23 cellular contexts compared by ENCODE assay signal in the genomic region with DNA sequence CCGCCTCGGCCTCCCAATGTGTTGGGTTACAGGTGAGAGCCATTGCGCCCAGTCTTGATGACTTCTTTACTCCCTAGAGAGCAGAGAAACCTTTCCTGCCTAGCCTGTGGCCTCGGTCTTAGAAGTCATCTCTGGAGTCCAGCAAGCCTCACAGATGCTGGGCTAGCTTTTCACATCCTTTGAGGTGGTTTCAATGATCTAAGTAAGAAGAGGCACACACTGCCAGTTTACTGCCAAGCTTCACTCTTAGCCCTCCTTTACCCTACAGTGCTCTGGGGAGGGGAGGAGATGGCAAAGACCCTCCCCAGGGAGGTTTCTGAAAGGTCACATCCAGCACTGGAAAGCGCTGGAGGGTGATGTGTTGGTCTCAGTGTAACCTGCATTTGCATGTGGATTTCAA.
DNase-seq lines count a peak whose midpoint lies in the region; ATAC-seq and TF ChIP-seq lines count a peak whose summit lies in the region.
"Had no signal": no experiment of that assay in that cellular context is flagged by ENCODE, and none has a peak within 500 bp of the region (broad histone marks: within the 10 kb centered on the region; RNA-seq: fewer than 3 reads in every experiment).

No MANE protein-coding gene starts in this region.

- H3K4me3 ChIP-seq in DND-41 (ENCODE audit: low read depth in 1 of 2, low read length in 2 of 2) (no peak overlapping the region), dorsolateral prefrontal cortex (peak overlapping the region in 11 of 59 donors; percentile 25 to 59 (median 43))
- H3K4me3 ChIP-seq: BLaER1, SJSA1 had no signal

- H3K4me3 Mint-ChIP-seq in stimulated activated effector memory CD8-positive, alpha-beta T cell treated with anti-CD3 and anti-CD28 coated beads, Interleukin-12 subunit alpha, Interleukin-12 subunit beta, amount 100 ng/mL, for 72 hours: no peak overlapping the region
- H3K4me3 Mint-ChIP-seq: CD4-positive, CD25-positive, alpha-beta regulatory T cell; H9; IgD-negative memory B cell had no signal

- H3K4me2 ChIP-seq in DND-41 (ENCODE audit: insufficient read depth, low read length): no peak overlapping the region
- H3K4me2 ChIP-seq: BLaER1, KMS-11 had no signal

- H3K36me3 Mint-ChIP-seq in stimulated activated effector memory CD8-positive, alpha-beta T cell treated with anti-CD3 and anti-CD28 coated beads, Interleukin-12 subunit alpha, Interleukin-12 subunit beta, amount 100 ng/mL, for 72 hours: no peaks in the 10 kb centered on the region
- H3K36me3 Mint-ChIP-seq: CD4-positive, CD25-positive, alpha-beta regulatory T cell; IgD-negative memory B cell had no signal

- H4K20me1 ChIP-seq in DND-41 (ENCODE audit: insufficient read depth, low read length): no peaks in the 10 kb centered on the region
- H4K20me1 ChIP-seq: BLaER1 had no signal

- intact Hi-C loops in dorsolateral prefrontal cortex (cut with DNase I): loop anchor here in 1 of 2 donors (10.0 kb wide), 1 partner anchor 113 kb away; the partner anchor contains the start of gene SIPA1L1

- H3K36me3 ChIP-seq in DND-41 (ENCODE audit: insufficient read depth, low read length): no peaks in the 10 kb centered on the region
- H3K36me3 ChIP-seq: BLaER1, SJSA1 had no signal

- H3K27ac ChIP-seq in DND-41 (ENCODE audit: low read length) (no peak overlapping the region), dorsolateral prefrontal cortex (peak overlapping the region in 58 of 59 donors; percentile 23 to 89 (median 74))
- H3K27ac ChIP-seq: BLaER1, HL-60, KMS-11, SJSA1 had no signal

- no peaks in the 10 kb centered on the region for H3K79me2 ChIP-seq in DND-41 (ENCODE audit: insufficient read depth, low read length)

- H3K4me1 ChIP-seq in DND-41 (ENCODE audit: insufficient read depth, low read length): peaks cover 22% of the 10 kb centered on the region
- H3K4me1 ChIP-seq: SJSA1 had no signal

- no peak overlapping the region for H3K9ac ChIP-seq in DND-41 (ENCODE audit: low read depth, low read length)
- H3K9ac ChIP-seq: BLaER1, KMS-11 had no signal

- DNase-seq in DND-41 (no peak), dorsolateral prefrontal cortex (no peak), GOT3 (lab: John Stamatoyannopoulos, UW) (no peak)
- DNase-seq in stimulated activated effector memory CD8-positive, alpha-beta T cell treated with anti-CD3 and anti-CD28 coated beads, Interleukin-12 subunit alpha, Interleukin-12 subunit beta, amount 100 ng/mL, for 72 hours (ENCODE audit: low spot score in 2 of 2): no peak
- DNase-seq in activated naive CD4-positive, alpha-beta T cell treated with Interleukin-2 at 50 U/mL for 16 hours: no peak
- DNase-seq: H9, MM.1S, NCI-H1048, NCI-H1417, NCI-H1694, NCI-H2029 treated with DMSO at 0.1 percent for 48 hours, NCI-H526 treated with DMSO at 0.1 percent for 48 hours, Right ventricle myocardium superior, RPMI8226 had no signal

- no peaks in the 10 kb centered on the region for H3K27me3 ChIP-seq in DND-41 (ENCODE audit: insufficient read depth, low read length, poor library complexity)
- H3K27me3 ChIP-seq in dorsolateral prefrontal cortex: no peaks in the 10 kb centered on the region
- H3K27me3 ChIP-seq: BLaER1, SJSA1 had no signal

- H3K9me3 ChIP-seq in DND-41 (ENCODE audit: insufficient read depth, low read length, severe bottlenecking): peaks cover 3% of the 10 kb centered on the region
- H3K9me3 ChIP-seq: SJSA1 had no signal

- peak; percentile 36; the same call in 2 of the 3 replicates for ATAC-seq in DND-41 (ENCODE audit: insufficient read depth, low read depth)
- peak; percentile 39 for ATAC-seq in HG03442 (IDR thresholded peaks at IDR 0.05; ENCODE audit: unreplicated experiment)
- peak; percentile 48 for ATAC-seq in stimulated activated effector memory CD8-positive, alpha-beta T cell treated with anti-CD3 and anti-CD28 coated beads, Interleukin-12 subunit alpha, Interleukin-12 subunit beta, amount 100 ng/mL, for 72 hours
- no peak for ATAC-seq in GM21381 (IDR thresholded peaks at IDR 0.05; ENCODE audit: unreplicated experiment)
- ATAC-seq in HG03521 (IDR thresholded peaks at IDR 0.05; ENCODE audit: unreplicated experiment): no peak

- H3K9me3 Mint-ChIP-seq in stimulated activated effector memory CD8-positive, alpha-beta T cell treated with anti-CD3 and anti-CD28 coated beads, Interleukin-12 subunit alpha, Interleukin-12 subunit beta, amount 100 ng/mL, for 72 hours: no peaks in the 10 kb centered on the region

- no peak overlapping the region; the same call in 1 of the 2 replicates for H2AFZ ChIP-seq in DND-41 (ENCODE audit: low read depth, low read length)

- TF ChIP-seq CTCF in DND-41 (IDR thresholded peaks at IDR 0.05; ENCODE audit: borderline replicate concordance, extremely low read depth, low read length, poor library complexity, severe bottlenecking) (no peak), dorsolateral prefrontal cortex (IDR thresholded peaks at IDR 0.05 in 54 of 56, conservative IDR thresholded peaks at IDR 0.05 in 2 of 56; ENCODE audit: low read depth in 1 of 56, partially characterized antibody in 56 of 56) (no peak)

- peak overlapping the region; percentile 77 for H3K27ac Mint-ChIP-seq in stimulated activated effector memory CD8-positive, alpha-beta T cell treated with anti-CD3 and anti-CD28 coated beads, Interleukin-12 subunit alpha, Interleukin-12 subunit beta, amount 100 ng/mL, for 72 hours
- H3K27ac Mint-ChIP-seq: IgD-negative memory B cell had no signal

- peaks cover 13% of the 10 kb centered on the region for H3K4me1 Mint-ChIP-seq in stimulated activated effector memory CD8-positive, alpha-beta T cell treated with anti-CD3 and anti-CD28 coated beads, Interleukin-12 subunit alpha, Interleukin-12 subunit beta, amount 100 ng/mL, for 72 hours
- H3K4me1 Mint-ChIP-seq: CD4-positive, CD25-positive, alpha-beta regulatory T cell; IgD-negative memory B cell had no signal

Comparison
In these comparisons a context has a peak if more than half of its experiments do, and no peak if none do; other contexts are left out.
1. ATAC-seq: peak in DND-41 (single experiment), HG03442 (single experiment) and stimulated activated effector memory CD8-positive, alpha-beta T cell treated with anti-CD3 and anti-CD28 coated beads, Interleukin-12 subunit alpha, Interleukin-12 subunit beta, amount 100 ng/mL, for 72 hours (single experiment); none in GM21381 (single experiment) and HG03521 (single experiment).